Comparison of ENCODE assay signal across 1 cellular context in genomic region chr4:73589887-73590801, GRCh38.
TF ChIP-seq lines count a peak whose summit lies in the region.

No MANE protein-coding gene starts in this region.

TF ChIP-seq in GM23338, 12 proteins besides CTCF, POLR2A, EP300 and RAD21 (continued from another document):
- TF ChIP-seq ZNF462 (CRISPR knock-in tag; IDR thresholded peaks at IDR 0.05) (no peak), EZH2 (IDR thresholded peaks at IDR 0.05; ENCODE audit: low read depth, unreplicated experiment) (no peak)
